10 cellular contexts compared by ENCODE assay signal in the genomic region with DNA sequence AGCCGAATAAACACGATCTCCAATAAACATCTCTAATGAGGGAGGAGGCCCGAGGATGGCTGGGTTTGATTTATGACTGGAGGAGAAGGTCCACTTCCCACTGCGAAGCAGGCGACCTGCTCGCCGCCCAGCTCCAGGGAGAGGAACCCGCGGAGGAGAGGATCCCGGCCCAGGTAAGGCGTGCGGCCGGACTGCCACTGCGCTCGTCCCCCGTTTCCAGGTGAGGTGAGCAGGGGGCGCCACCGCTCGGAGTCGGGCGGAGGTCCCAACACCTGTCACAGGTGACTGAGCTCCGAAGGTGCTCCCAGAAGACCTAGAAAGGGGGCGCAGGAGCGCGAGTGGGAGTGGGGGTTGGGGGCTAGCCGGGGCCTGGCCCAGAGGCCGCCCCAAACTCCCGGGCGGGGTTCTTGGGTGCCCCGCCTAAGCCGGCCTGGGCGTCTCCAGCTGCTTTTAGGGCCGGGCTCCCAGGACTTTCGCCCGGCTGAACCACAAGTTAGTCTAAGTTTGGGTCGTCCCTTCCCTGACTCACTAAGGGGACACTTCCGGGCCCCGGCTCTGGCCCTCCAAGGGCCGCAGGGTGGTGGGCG. TPM values are rescaled to one million over a fixed set of nuclear protein-coding genes. Genes with fewer than 3 reads are reported as not detected.
A peak's percentile ranks its signal among the peaks of the same experiment; 100 is the strongest.
DNase-seq lines count a peak whose midpoint lies in the region; ATAC-seq, FAIRE-seq and TF ChIP-seq lines count a peak whose summit lies in the region.
"Had no signal": no experiment of that assay in that cellular context is flagged by ENCODE, and none has a peak within 500 bp of the region (broad histone marks: within the 10 kb centered on the region; RNA-seq: fewer than 3 reads in every experiment).

No MANE protein-coding gene starts in this region.

- H3K36me3 Mint-ChIP-seq in IgD-negative memory B cell = peaks cover 2% of the 10 kb centered on the region

- H3K9ac ChIP-seq in duodenal mucosa (ENCODE audit: low read depth in 1 of 2, low read length in 2 of 2) = no peak overlapping the region

- H3K9me3 Mint-ChIP-seq in IgD-negative memory B cell = peaks cover 0 to 7% (median 0%) of the 10 kb centered on the region in 3 donors

- no peaks in the 10 kb centered on the region for H4K20me1 ChIP-seq in osteoblast (ENCODE audit: insufficient read depth, low read length)

- peaks cover 90 to 98% of the 10 kb centered on the region in 2 donors for H3K27me3 ChIP-seq in duodenal mucosa (ENCODE audit: control insufficient read depth in 1 of 2, insufficient read depth in 2 of 2, low read length in 2 of 2)
- H3K27me3 ChIP-seq in osteoblast (ENCODE audit: insufficient read depth, low read length) = peaks cover 100% of the 10 kb centered on the region

- peaks cover 15 to 18% (median 16%) of the 10 kb centered on the region in 3 donors for H3K4me1 Mint-ChIP-seq in IgD-negative memory B cell

- H3K4me3 Mint-ChIP-seq in IgD-negative memory B cell = peak overlapping the region in 3 of 4 donors; percentile 62 to 89 (median 82)

- peak; percentile 18 for DNase-seq in D721Med (ENCODE audit: insufficient read length, low spot score)
- peak; percentile 83 for DNase-seq in osteoblast (ENCODE audit: insufficient read length, low spot score, missing footprints)
- DNase-seq in H4 (ENCODE audit: low spot score) = no peak
- no peak for DNase-seq in SKM-1 (lab: John Stamatoyannopoulos, UW; ENCODE audit: unreplicated experiment)
- DNase-seq: SHP77 had no signal

- H3K27ac Mint-ChIP-seq in IgD-negative memory B cell = peak overlapping the region; percentile 76 to 98 (median 96)

- peak overlapping the region; percentile 69 for H3K4me2 ChIP-seq in osteoblast (ENCODE audit: insufficient read depth, low read length)

- peak overlapping the region; percentile 35 to 45 for H3K4me3 ChIP-seq in duodenal mucosa (ENCODE audit: low read depth in 1 of 2, low read length in 2 of 2)
- peak overlapping the region; percentile 37 for H3K4me3 ChIP-seq in osteoblast (ENCODE audit: insufficient read depth, low read length)

- H3K36me3 ChIP-seq in duodenal mucosa (ENCODE audit: control insufficient read depth in 1 of 2, insufficient read depth in 2 of 2, low read length in 2 of 2) = no peaks in the 10 kb centered on the region
- no peaks in the 10 kb centered on the region for H3K36me3 ChIP-seq in osteoblast (ENCODE audit: insufficient read depth, low read length)

- no peak for FAIRE-seq in D721Med (lab: Jason Lieb, UNC)
- FAIRE-seq: bronchial epithelial cell had no signal

- H3K27ac ChIP-seq in duodenal mucosa (ENCODE audit: low read depth, low read length) (no peak overlapping the region), osteoblast (ENCODE audit: low read depth, low read length) (no peak overlapping the region)

- TF ChIP-seq CTCF in D721Med (IDR thresholded peaks at IDR 0.05; ENCODE audit: insufficient read depth, missing control alignments) = no peak
- no peak for TF ChIP-seq CTCF in osteoblast (IDR thresholded peaks at IDR 0.05; ENCODE audit: extremely low read depth, low read depth, low read length)

- H3K79me2 ChIP-seq in osteoblast (ENCODE audit: insufficient read depth, low read length) = no peaks in the 10 kb centered on the region

- H3K9me3 ChIP-seq in duodenal mucosa (ENCODE audit: control insufficient read depth in 1 of 2, low read length in 2 of 2) = no peaks in the 10 kb centered on the region
- no peaks in the 10 kb centered on the region for H3K9me3 ChIP-seq in osteoblast (ENCODE audit: low read depth, low read length)

- ATAC-seq in HG03442 (IDR thresholded peaks at IDR 0.05; ENCODE audit: unreplicated experiment) (no peak), HG02798 (IDR thresholded peaks at IDR 0.05; ENCODE audit: poor library complexity, unreplicated experiment) (no peak)

- no peak overlapping the region for H2AFZ ChIP-seq in osteoblast (ENCODE audit: low read length)

- H3K4me1 ChIP-seq in duodenal mucosa (ENCODE audit: control insufficient read depth in 1 of 2, insufficient read depth in 2 of 2, low read length in 2 of 2) (peaks cover 36 to 44% of the 10 kb centered on the region in 2 donors), osteoblast (ENCODE audit: insufficient read depth, low read length) (peaks cover 6% of the 10 kb centered on the region)

- H3K27me3 Mint-ChIP-seq in IgD-negative memory B cell = peaks cover 55% of the 10 kb centered on the region

RNA-seq across cellular contexts. Expression of gene PAX6, which starts 5.4 kb away (rescaled TPM):
- not detected for polyA plus RNA-seq in IgD-negative memory B cell
- total RNA-seq in osteoblast = under 0.01 and 0.36 TPM in 2 replicates
- total RNA-seq in H4 (2014; rRNA removed; shearing (Covaris generic)) = 0.06 and 0.21 TPM in 2 replicates
- total RNA-seq: bronchial epithelial cell had no signal

Comparison
In these comparisons a context has a peak if more than half of its experiments do, and no peak if none do; other contexts are left out.
1. DNase-seq: peak in D721Med (single experiment) and osteoblast (single experiment); none in H4 (single experiment) and SKM-1 (single experiment).